In the genomic region with DNA sequence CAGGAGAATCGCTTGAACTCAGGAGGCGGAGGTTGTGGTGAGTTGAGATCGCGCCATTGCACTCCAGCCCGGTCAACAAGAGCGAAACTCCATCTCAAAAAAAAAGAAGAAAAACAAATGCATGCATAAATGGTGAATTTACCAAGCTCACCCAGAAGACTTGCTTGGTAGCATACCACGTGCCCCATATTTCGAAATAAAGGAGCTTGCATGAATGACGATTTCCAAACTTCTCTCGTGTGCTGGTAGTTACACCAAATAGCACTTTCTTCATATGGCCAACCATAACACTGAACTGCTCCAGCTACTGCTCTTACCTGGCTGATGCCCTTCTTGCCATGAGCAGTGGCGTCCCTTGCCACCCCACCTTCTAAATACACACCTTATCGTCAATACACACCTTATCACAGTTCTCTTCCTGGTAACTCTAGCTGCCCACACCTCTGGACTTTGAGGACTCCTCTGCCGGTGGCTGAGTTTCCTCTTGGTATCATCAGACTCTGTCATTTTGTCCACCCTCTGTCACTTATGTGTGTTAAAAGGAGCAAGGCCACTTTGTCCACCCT, we compare ENCODE assay signal across 15 cellular contexts. TPM values are rescaled to one million over a fixed set of nuclear protein-coding genes. Genes with fewer than 3 reads are reported as not detected.
DNase-seq lines count a peak whose midpoint lies in the region; ATAC-seq and TF ChIP-seq lines count a peak whose summit lies in the region.
"Had no signal": no experiment of that assay in that cellular context is flagged by ENCODE, and none has a peak within 500 bp of the region (broad histone marks: within the 10 kb centered on the region; RNA-seq: fewer than 3 reads in every experiment).

No MANE protein-coding gene starts in this region.

- H3K4me1 ChIP-seq in CD8-positive, alpha-beta memory T cell (ENCODE audit: insufficient read depth, low read length): peaks cover 25% of the 10 kb centered on the region
- H3K4me1 ChIP-seq in neural progenitor cell: peaks cover 10% of the 10 kb centered on the region

- H3K27ac ChIP-seq in CD8-positive, alpha-beta memory T cell (ENCODE audit: low read depth, low read length): no peak overlapping the region
- H3K27ac ChIP-seq in neural progenitor cell: no peak overlapping the region
- H3K27ac ChIP-seq: vagina had no signal

- H3K4me3 ChIP-seq in CD8-positive, alpha-beta memory T cell (ENCODE audit: low read length): no peak overlapping the region
- H3K4me3 ChIP-seq in neural progenitor cell: no peak overlapping the region
- H3K4me3 ChIP-seq: vagina had no signal

- no peak for DNase-seq in CD8-positive, alpha-beta memory T cell
- DNase-seq in NOMO-1 treated with dmso at 0.1 percent for 144 hours (lab: John Stamatoyannopoulos, UW; ENCODE audit: unreplicated experiment) (peak; percentile 69), neural progenitor cell (ENCODE audit: low spot score) (no peak), hypothalamus (lab: John Stamatoyannopoulos, UW) (no peak), mesenteric fat pad (ENCODE audit: low spot score) (no peak)
- DNase-seq in stimulated activated naive CD4-positive, alpha-beta T cell treated with Interleukin-2 at 50 U/mL for 16 hours (lab: John Stamatoyannopoulos, UW): no peak
- DNase-seq: activated CD8-positive, alpha-beta memory T cell treated with anti-CD3 and anti-CD28 coated beads for 24 hours; activated naive CD8-positive, alpha-beta T cell treated with anti-CD3 and anti-CD28 coated beads, Interleukin-2, amount 10 ng/mL, durations not matched to agents 7 days and 5 days; NCI-H1694 treated with DMSO at 0.1 percent for 48 hours; stimulated activated CD4-positive, alpha-beta T cell treated with anti-CD3 and anti-CD28 coated beads, Interleukin-2, amount 100 ng/mL, for 48 hours; T-helper 2 cell had no signal

- no peak overlapping the region for H3K4me2 ChIP-seq in neural progenitor cell

- no peak for ATAC-seq in GM21528 (IDR thresholded peaks at IDR 0.05; ENCODE audit: low FRiP score, unreplicated experiment)

- peaks cover 0 to 7% (median 7%) of the 10 kb centered on the region in 3 donors for H3K36me3 Mint-ChIP-seq in CD8-positive, alpha-beta memory T cell
- peaks cover 37% of the 10 kb centered on the region for H3K36me3 Mint-ChIP-seq in dendritic cell treated with granulocyte-macrophage colony-stimulating factor and Interleukin-4, amounts not matched to agents 40 ng/mL and 50 ng/mL, for 4 days (ENCODE audit: low read depth)
- H3K36me3 Mint-ChIP-seq in neural progenitor cell: no peaks in the 10 kb centered on the region

- H3K4me1 Mint-ChIP-seq in CD8-positive, alpha-beta memory T cell: peaks cover 24 to 55% (median 49%) of the 10 kb centered on the region in 3 donors
- H3K4me1 Mint-ChIP-seq in dendritic cell treated with granulocyte-macrophage colony-stimulating factor and Interleukin-4, amounts not matched to agents 40 ng/mL and 50 ng/mL, for 4 days (ENCODE audit: low read depth): peaks cover 70% of the 10 kb centered on the region
- peaks cover 23% of the 10 kb centered on the region for H3K4me1 Mint-ChIP-seq in neural progenitor cell

- H3F3A ChIP-seq in neural progenitor cell (ENCODE audit: low read depth): peaks cover 9% of the 10 kb centered on the region

- no peaks in the 10 kb centered on the region for H3K36me3 ChIP-seq in CD8-positive, alpha-beta memory T cell (ENCODE audit: insufficient read depth, low read length)
- no peaks in the 10 kb centered on the region for H3K36me3 ChIP-seq in neural progenitor cell
- H3K36me3 ChIP-seq: vagina had no signal

- no peaks in the 10 kb centered on the region for H3K9me3 ChIP-seq in CD8-positive, alpha-beta memory T cell (ENCODE audit: low read length)
- no peaks in the 10 kb centered on the region for H3K9me3 ChIP-seq in neural progenitor cell (ENCODE audit: low read depth)
- H3K9me3 ChIP-seq: vagina had no signal

- intact Hi-C loops in dendritic cell treated with granulocyte-macrophage colony-stimulating factor and Interleukin-4, amounts not matched to agents 40 ng/mL and 50 ng/mL, for 4 days (cut with micrococcal nuclease): loop anchor here (10.0 kb wide), 2 partner anchors 165 to 915 kb away; a partner anchor contains a TSS

- no peak overlapping the region for H2AFZ ChIP-seq in neural progenitor cell (replicated peaks)

- H3K27me3 ChIP-seq in CD8-positive, alpha-beta memory T cell (ENCODE audit: insufficient read depth, low read length, poor library complexity, severe bottlenecking): no peaks in the 10 kb centered on the region
- peaks cover 28% of the 10 kb centered on the region for H3K27me3 ChIP-seq in neural progenitor cell
- H3K27me3 ChIP-seq: vagina had no signal

- no peaks in the 10 kb centered on the region for H3K27me3 Mint-ChIP-seq in CD8-positive, alpha-beta memory T cell
- peaks cover 6% of the 10 kb centered on the region for H3K27me3 Mint-ChIP-seq in dendritic cell treated with granulocyte-macrophage colony-stimulating factor and Interleukin-4, amounts not matched to agents 40 ng/mL and 50 ng/mL, for 4 days
- H3K27me3 Mint-ChIP-seq in neural progenitor cell (ENCODE audit: insufficient read depth, low read depth): peaks cover 12% of the 10 kb centered on the region
- H3K27me3 Mint-ChIP-seq: activated naive CD8-positive, alpha-beta T cell treated with anti-CD3 and anti-CD28 coated beads, Interleukin-2, amount 10 ng/mL, durations not matched to agents 7 days and 5 days had no signal

- no peak for TF ChIP-seq CTCF in neural progenitor cell (IDR thresholded peaks at IDR 0.05)

- H4K20me1 ChIP-seq in neural progenitor cell (ENCODE audit: low read depth): peaks cover 21% of the 10 kb centered on the region

- POLR2A ChIA-PET in CD8-positive, alpha-beta memory T cell (lab: Charles Lee): interaction anchor here (1.5 kb wide), 1 partner anchor 14 kb away, joined by 6 read pairs; no protein-coding TSS in a partner anchor

- H3K4me3 Mint-ChIP-seq in CD8-positive, alpha-beta memory T cell: peak overlapping the region in 5 of 7 donors; percentile 0 to 69 (median 53)
- peak overlapping the region; percentile 30 for H3K4me3 Mint-ChIP-seq in dendritic cell treated with granulocyte-macrophage colony-stimulating factor and Interleukin-4, amounts not matched to agents 40 ng/mL and 50 ng/mL, for 4 days
- peak overlapping the region; percentile 9 for H3K4me3 Mint-ChIP-seq in neural progenitor cell
- H3K4me3 Mint-ChIP-seq: activated naive CD8-positive, alpha-beta T cell treated with anti-CD3 and anti-CD28 coated beads, Interleukin-2, amount 10 ng/mL, durations not matched to agents 7 days and 5 days; activated T-helper 1 cell treated with anti-CD3 and anti-CD28 coated beads, Interleukin-12 subunit alpha, Interleukin-12 subunit beta, Interleukin-2, Interleukin-4 antibody, amounts not matched to agents 30 ng/mL and 10 ng/mL and 1 ng/mL, durations not matched to agents 14 hours and 24 hours and 36 hours had no signal

- H3K9ac ChIP-seq in neural progenitor cell: no peak overlapping the region

- no peaks in the 10 kb centered on the region for H3K79me2 ChIP-seq in neural progenitor cell (ENCODE audit: low read depth)

- no peaks in the 10 kb centered on the region for H3K9me3 Mint-ChIP-seq in CD8-positive, alpha-beta memory T cell
- no peaks in the 10 kb centered on the region for H3K9me3 Mint-ChIP-seq in dendritic cell treated with granulocyte-macrophage colony-stimulating factor and Interleukin-4, amounts not matched to agents 40 ng/mL and 50 ng/mL, for 4 days
- peaks cover 2% of the 10 kb centered on the region for H3K9me3 Mint-ChIP-seq in neural progenitor cell
- H3K9me3 Mint-ChIP-seq: activated naive CD8-positive, alpha-beta T cell treated with anti-CD3 and anti-CD28 coated beads, Interleukin-2, amount 10 ng/mL, durations not matched to agents 7 days and 5 days; activated T-helper 1 cell treated with anti-CD3 and anti-CD28 coated beads, Interleukin-12 subunit alpha, Interleukin-12 subunit beta, Interleukin-2, Interleukin-4 antibody, amounts not matched to agents 30 ng/mL and 10 ng/mL and 1 ng/mL, durations not matched to agents 14 hours and 24 hours and 36 hours had no signal

- peak overlapping the region in 1 of 8 donors; percentile 31 for H3K27ac Mint-ChIP-seq in CD8-positive, alpha-beta memory T cell
- H3K27ac Mint-ChIP-seq in dendritic cell treated with granulocyte-macrophage colony-stimulating factor and Interleukin-4, amounts not matched to agents 40 ng/mL and 50 ng/mL, for 4 days: peak overlapping the region; percentile 79
- no peak overlapping the region for H3K27ac Mint-ChIP-seq in neural progenitor cell
- H3K27ac Mint-ChIP-seq: activated naive CD8-positive, alpha-beta T cell treated with anti-CD3 and anti-CD28 coated beads, Interleukin-2, amount 10 ng/mL, durations not matched to agents 7 days and 5 days; activated T-helper 1 cell treated with anti-CD3 and anti-CD28 coated beads, Interleukin-12 subunit alpha, Interleukin-12 subunit beta, Interleukin-2, Interleukin-4 antibody, amounts not matched to agents 30 ng/mL and 10 ng/mL and 1 ng/mL, durations not matched to agents 14 hours and 24 hours and 36 hours had no signal

- CTCF ChIA-PET in CD8-positive, alpha-beta memory T cell (lab: Charles Lee): interaction anchor here (1.4 kb wide), 1 partner anchor 14 kb away, joined by 6 read pairs; no protein-coding TSS in a partner anchor

RNA-seq across cellular contexts. Expression of a gene that starts 2.8 kb away (rescaled TPM):
- total RNA-seq in CD8-positive, alpha-beta memory T cell: 10 to 100 TPM; 12.1 to 15.2 TPM
- polyA plus RNA-seq in CD8-positive, alpha-beta memory T cell: 12.0 TPM
- total RNA-seq in neural progenitor cell (ENCODE audit: low replicate concordance): 9.9 and 10.7 TPM in 2 replicates
- total RNA-seq in mesenteric fat pad: 19.6 TPM

RNA-seq across cellular contexts. Expression of a gene that starts 24.6 kb away (rescaled TPM):
- total RNA-seq in CD8-positive, alpha-beta memory T cell: 1 to 10 TPM; 7.6 to 7.9 TPM
- polyA plus RNA-seq in CD8-positive, alpha-beta memory T cell: 2.3 TPM
- total RNA-seq in neural progenitor cell (ENCODE audit: low replicate concordance) (not detected in 2 replicates), mesenteric fat pad (14.9 TPM)
